12 cellular contexts compared by ENCODE assay signal in the genomic region with DNA sequence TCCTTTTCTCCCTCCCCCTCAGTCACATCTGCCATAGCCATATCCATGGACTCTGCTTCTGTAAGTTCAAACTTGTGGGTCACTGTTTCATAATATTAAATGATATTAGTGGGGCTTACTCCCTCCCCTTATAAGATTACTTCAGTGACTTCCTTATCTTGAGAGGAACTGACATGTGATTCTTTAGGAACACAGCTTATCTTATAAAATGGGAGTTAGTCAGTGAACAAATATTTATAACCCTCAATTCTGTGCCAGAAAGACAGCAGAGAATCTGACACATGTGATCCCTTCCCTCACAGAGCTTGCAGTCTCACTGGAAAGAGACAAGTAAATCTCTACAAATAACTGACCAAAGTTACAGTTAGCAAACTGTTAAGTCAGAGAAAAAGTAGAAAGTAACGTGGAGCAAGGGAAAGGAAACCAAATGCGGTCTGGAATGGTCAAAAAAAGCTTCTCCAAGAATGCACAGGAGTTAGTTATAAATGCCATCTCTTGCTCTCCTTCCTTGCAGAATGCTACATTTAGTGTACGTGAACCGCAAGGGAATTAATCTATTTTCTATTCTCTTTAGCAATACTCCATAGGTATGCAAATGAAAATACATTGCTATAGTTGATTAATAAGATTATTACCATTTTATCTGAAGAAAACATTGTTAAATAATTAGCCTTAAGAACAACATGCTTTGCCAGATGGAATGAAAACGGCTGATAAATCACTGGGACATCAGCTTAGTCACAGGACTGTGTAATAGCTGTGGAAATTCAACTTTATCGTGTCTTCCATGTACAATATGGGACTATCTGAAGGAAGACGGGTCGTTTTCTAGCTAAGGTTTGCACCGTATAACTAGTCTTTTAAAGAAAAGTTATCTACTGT. TPM values are rescaled to one million over a fixed set of nuclear protein-coding genes. Genes with fewer than 3 reads are reported as not detected.
DNase-seq lines count a peak whose midpoint lies in the region; TF ChIP-seq lines count a peak whose summit lies in the region.
"Had no signal": no experiment of that assay in that cellular context is flagged by ENCODE, and none has a peak within 500 bp of the region (broad histone marks: within the 10 kb centered on the region; RNA-seq: fewer than 3 reads in every experiment).

No MANE protein-coding gene starts in this region.

- H3K4me1 Mint-ChIP-seq in activated T-helper 2 cell treated with anti-CD3 and anti-CD28 coated beads, Interferon-gamma antibody, Interleukin-2, Interleukin-4, amounts not matched to agents 10 μg/mL and 5 μg/mL and 100 μg/mL, durations not matched to agents 14 hours and 24 hours and 36 hours (ENCODE audit: low read depth): no peaks in the 10 kb centered on the region
- no peaks in the 10 kb centered on the region for H3K4me1 Mint-ChIP-seq in neural progenitor cell

- H3K9me3 Mint-ChIP-seq in activated T-helper 2 cell treated with anti-CD3 and anti-CD28 coated beads, Interferon-gamma antibody, Interleukin-2, Interleukin-4, amounts not matched to agents 10 μg/mL and 5 μg/mL and 100 μg/mL, durations not matched to agents 14 hours and 24 hours and 36 hours: no peaks in the 10 kb centered on the region
- H3K9me3 Mint-ChIP-seq in neural progenitor cell: no peaks in the 10 kb centered on the region
- H3K9me3 Mint-ChIP-seq: stimulated activated naive CD8-positive, alpha-beta T cell treated with anti-CD3 and anti-CD28 coated beads, Interleukin-15, Interleukin-2, amounts not matched to agents 100 ng/mL and 50 ng/mL, for 24 hours had no signal

- no peaks in the 10 kb centered on the region for H3K36me3 ChIP-seq in right atrium auricular region
- no peaks in the 10 kb centered on the region for H3K36me3 ChIP-seq in skeletal muscle satellite cell (ENCODE audit: insufficient read depth, low read length)
- no peaks in the 10 kb centered on the region for H3K36me3 ChIP-seq in neural progenitor cell

- H3K27me3 Mint-ChIP-seq in activated T-helper 2 cell treated with anti-CD3 and anti-CD28 coated beads, Interferon-gamma antibody, Interleukin-2, Interleukin-4, amounts not matched to agents 10 μg/mL and 5 μg/mL and 100 μg/mL, durations not matched to agents 14 hours and 24 hours and 36 hours (ENCODE audit: low read depth): peaks cover 25% of the 10 kb centered on the region
- H3K27me3 Mint-ChIP-seq in neural progenitor cell (ENCODE audit: insufficient read depth, low read depth): no peaks in the 10 kb centered on the region

- H3F3A ChIP-seq in neural progenitor cell (ENCODE audit: low read depth): no peaks in the 10 kb centered on the region

- H3K9me3 ChIP-seq in right atrium auricular region (no peaks in the 10 kb centered on the region), skeletal muscle satellite cell (replicated peaks; ENCODE audit: low read length) (no peaks in the 10 kb centered on the region), neural progenitor cell (ENCODE audit: low read depth) (no peaks in the 10 kb centered on the region)

- peaks cover 0 to 61% of the 10 kb centered on the region in 2 donors for H3K4me1 ChIP-seq in right atrium auricular region
- H3K4me1 ChIP-seq in skeletal muscle satellite cell (ENCODE audit: control insufficient read depth, insufficient read depth, low read length): peaks cover 29% of the 10 kb centered on the region
- peaks cover 12% of the 10 kb centered on the region for H3K4me1 ChIP-seq in neural progenitor cell

- intact Hi-C loops in activated T-helper 2 cell treated with anti-CD3 and anti-CD28 coated beads, Interferon-gamma antibody, Interleukin-2, Interleukin-4, amounts not matched to agents 10 μg/mL and 5 μg/mL and 100 μg/mL, durations not matched to agents 14 hours and 24 hours and 36 hours (cut with micrococcal nuclease): no loop called here

- DNase-seq in HCEC 1CT: peak; percentile 41
- DNase-seq in amniotic epithelial cell (ENCODE audit: low read depth): peak; percentile 96
- DNase-seq in right atrium auricular region (ENCODE audit: low spot score): no peak
- no peak for DNase-seq in NCI-H2107 treated with DMSO at 0.1 percent for 48 hours (lab: John Stamatoyannopoulos, UW; ENCODE audit: unreplicated experiment)
- DNase-seq in activated T-helper 2 cell treated with anti-CD3 and anti-CD28 coated beads, Interferon-gamma antibody, Interleukin-2, Interleukin-4, amounts not matched to agents 10 μg/mL and 5 μg/mL and 100 μg/mL, durations not matched to agents 14 hours and 24 hours and 36 hours (ENCODE audit: low spot score): no peak
- DNase-seq in neural progenitor cell (ENCODE audit: low spot score): no peak
- DNase-seq in hypothalamus (lab: John Stamatoyannopoulos, UW): no peak
- DNase-seq: DND-41; kidney; stimulated activated CD4-positive, alpha-beta T cell treated with anti-CD3 and anti-CD28 coated beads, Interleukin-15, amount 100 ng/mL, for 24 hours had no signal

- H3K27ac ChIP-seq in right atrium auricular region (peak overlapping the region; percentile 68 to 82), neural progenitor cell (no peak overlapping the region)

- H3K4me2 ChIP-seq in skeletal muscle satellite cell (ENCODE audit: low read length): peak overlapping the region; percentile 72
- no peak overlapping the region for H3K4me2 ChIP-seq in neural progenitor cell

- H3K27me3 ChIP-seq in right atrium auricular region: no peaks in the 10 kb centered on the region
- no peaks in the 10 kb centered on the region for H3K27me3 ChIP-seq in skeletal muscle satellite cell (ENCODE audit: control insufficient read depth, insufficient read depth, low read length)
- H3K27me3 ChIP-seq in neural progenitor cell: no peaks in the 10 kb centered on the region

- no peaks in the 10 kb centered on the region for H4K20me1 ChIP-seq in neural progenitor cell (ENCODE audit: low read depth)

- no peak overlapping the region for H3K27ac Mint-ChIP-seq in activated T-helper 2 cell treated with anti-CD3 and anti-CD28 coated beads, Interferon-gamma antibody, Interleukin-2, Interleukin-4, amounts not matched to agents 10 μg/mL and 5 μg/mL and 100 μg/mL, durations not matched to agents 14 hours and 24 hours and 36 hours
- H3K27ac Mint-ChIP-seq in neural progenitor cell: no peak overlapping the region
- H3K27ac Mint-ChIP-seq: stimulated activated naive CD8-positive, alpha-beta T cell treated with anti-CD3 and anti-CD28 coated beads, Interleukin-15, Interleukin-2, amounts not matched to agents 100 ng/mL and 50 ng/mL, for 24 hours had no signal

- TF ChIP-seq CTCF in right atrium auricular region (IDR thresholded peaks at IDR 0.05) (no peak), neural progenitor cell (IDR thresholded peaks at IDR 0.05) (no peak)

- no peak overlapping the region for H2AFZ ChIP-seq in neural progenitor cell (replicated peaks)

- no peaks in the 10 kb centered on the region for H3K79me2 ChIP-seq in neural progenitor cell (ENCODE audit: low read depth)

- H3K4me3 ChIP-seq in right atrium auricular region (peak overlapping the region in 1 of 2 donors; percentile 21), skeletal muscle satellite cell (ENCODE audit: low read length) (peak overlapping the region; percentile 48), neural progenitor cell (no peak overlapping the region)

- peak overlapping the region; percentile 41 for H3K9ac ChIP-seq in skeletal muscle satellite cell (ENCODE audit: low read depth, low read length)
- H3K9ac ChIP-seq in neural progenitor cell: no peak overlapping the region

- no peak overlapping the region for H3K4me3 Mint-ChIP-seq in activated T-helper 2 cell treated with anti-CD3 and anti-CD28 coated beads, Interferon-gamma antibody, Interleukin-2, Interleukin-4, amounts not matched to agents 10 μg/mL and 5 μg/mL and 100 μg/mL, durations not matched to agents 14 hours and 24 hours and 36 hours (ENCODE audit: low read depth)
- H3K4me3 Mint-ChIP-seq in neural progenitor cell: no peak overlapping the region
- H3K4me3 Mint-ChIP-seq: stimulated activated naive CD8-positive, alpha-beta T cell treated with anti-CD3 and anti-CD28 coated beads, Interleukin-15, Interleukin-2, amounts not matched to agents 100 ng/mL and 50 ng/mL, for 24 hours had no signal

- no peaks in the 10 kb centered on the region for H3K36me3 Mint-ChIP-seq in activated T-helper 2 cell treated with anti-CD3 and anti-CD28 coated beads, Interferon-gamma antibody, Interleukin-2, Interleukin-4, amounts not matched to agents 10 μg/mL and 5 μg/mL and 100 μg/mL, durations not matched to agents 14 hours and 24 hours and 36 hours (ENCODE audit: low read depth)
- H3K36me3 Mint-ChIP-seq in neural progenitor cell: no peaks in the 10 kb centered on the region

RNA-seq across cellular contexts. Expression of a gene that starts 29.0 kb away (rescaled TPM):
- total RNA-seq in right atrium auricular region (10 to 100 TPM; 53.6 to 73.6 TPM), neural progenitor cell (ENCODE audit: low replicate concordance) (0.87 and 1.1 TPM in 2 replicates)
- 77.3 and 92.0 TPM in 2 replicates for total RNA-seq in skeletal muscle satellite cell (2012; rRNA removed)
- total RNA-seq in activated T-helper 2 cell treated with anti-CD3 and anti-CD28 coated beads, Interferon-gamma antibody, Interleukin-2, Interleukin-4, amounts not matched to agents 10 μg/mL and 5 μg/mL and 100 μg/mL, durations not matched to agents 14 hours and 24 hours and 36 hours: 0.50 and 1.0 TPM in 2 replicates

Comparison
In these comparisons a context has a peak if more than half of its experiments do, and no peak if none do; other contexts are left out.
1. DNase-seq: peak in HCEC 1CT (single experiment) and amniotic epithelial cell (single experiment); none in right atrium auricular region (single experiment), NCI-H2107 treated with DMSO at 0.1 percent for 48 hours (single experiment), activated T-helper 2 cell treated with anti-CD3 and anti-CD28 coated beads, Interferon-gamma antibody, Interleukin-2, Interleukin-4, amounts not matched to agents 10 μg/mL and 5 μg/mL and 100 μg/mL, durations not matched to agents 14 hours and 24 hours and 36 hours (single experiment), neural progenitor cell (single experiment) and hypothalamus (0 of 51).
2. RNA of a gene that starts 29.0 kb away (total RNA-seq): 53.6 to 73.6 TPM in right atrium auricular region; 0.87 to 1.1 TPM in neural progenitor cell and 0.50 to 1.0 TPM in activated T-helper 2 cell treated with anti-CD3 and anti-CD28 coated beads, Interferon-gamma antibody, Interleukin-2, Interleukin-4, amounts not matched to agents 10 μg/mL and 5 μg/mL and 100 μg/mL, durations not matched to agents 14 hours and 24 hours and 36 hours; every median in the first group is over 10 times any median in the second.